Comparison of ENCODE assay signal across 9 cellular contexts in the genomic region with DNA sequence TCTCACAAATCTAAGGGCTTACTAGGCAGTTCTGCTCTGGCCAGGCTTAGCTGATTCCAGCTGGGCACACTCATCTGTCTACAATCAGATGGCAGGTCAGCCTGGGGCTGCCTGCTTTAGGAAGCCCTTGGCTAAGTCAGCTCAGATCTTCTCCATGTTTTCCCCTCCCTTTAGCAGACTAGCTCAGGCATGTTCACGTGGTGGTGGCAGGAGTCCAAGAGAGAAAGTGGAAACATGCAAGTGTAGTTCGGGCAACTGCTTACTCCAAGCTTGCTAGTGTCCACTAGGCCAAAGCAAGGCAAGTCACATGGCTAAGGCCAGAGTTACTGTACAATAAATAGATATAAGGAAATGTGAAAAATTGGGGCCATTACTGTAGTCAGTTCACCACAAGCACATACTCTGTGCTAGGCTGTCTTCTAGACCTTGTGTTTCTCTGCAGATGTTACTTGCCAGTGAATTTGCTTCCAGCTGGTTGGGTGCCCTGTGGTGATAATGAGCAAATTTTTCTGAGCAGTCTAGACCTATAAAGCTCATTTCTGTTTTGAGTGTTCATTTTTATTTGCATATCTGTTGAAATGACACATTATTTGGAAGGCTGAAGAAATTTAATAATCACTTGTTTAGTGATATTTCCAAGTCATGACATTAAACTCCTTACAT. TPM values are rescaled to one million over a fixed set of nuclear protein-coding genes. Genes with fewer than 3 reads are reported as not detected.
A peak's percentile ranks its signal among the peaks of the same experiment; 100 is the strongest.
DNase-seq lines count a peak whose midpoint lies in the region; ATAC-seq and TF ChIP-seq lines count a peak whose summit lies in the region.
"Had no signal": no experiment of that assay in that cellular context is flagged by ENCODE, and none has a peak within 500 bp of the region (broad histone marks: within the 10 kb centered on the region; RNA-seq: fewer than 3 reads in every experiment).

No MANE protein-coding gene starts in this region.

- intact Hi-C loops in Right ventricle myocardium superior (cut with DNase I): no loop called here

- H3K27me3 ChIP-seq in WERI-Rb-1 (ENCODE audit: insufficient read depth, low read depth, severe bottlenecking): no peaks in the 10 kb centered on the region

- peak overlapping the region; percentile 15; the same call in 1 of the 2 replicates for H3K27ac ChIP-seq in WERI-Rb-1

- H3K36me3 ChIP-seq in WERI-Rb-1: no peaks in the 10 kb centered on the region

- H3K9me3 ChIP-seq in WERI-Rb-1 (ENCODE audit: severe bottlenecking): no peaks in the 10 kb centered on the region

- DNase-seq in GM03348 (ENCODE audit: low spot score) (peak; percentile 56), WERI-Rb-1 (peak; percentile 65), Right ventricle myocardium superior (peak; percentile 72), putamen (ENCODE audit: low spot score) (peak; percentile 76), NCI-H1436 (lab: John Stamatoyannopoulos, UW) (no peak), COLO668 (lab: John Stamatoyannopoulos, UW; ENCODE audit: unreplicated experiment) (no peak)
- DNase-seq: endodermal cell had no signal

- H3K4me3 ChIP-seq in WERI-Rb-1 (ENCODE audit: low read depth, low read length): no peak overlapping the region

- peak; percentile 95 for ATAC-seq in Right ventricle myocardium superior (ENCODE audit: poor library complexity)
- ATAC-seq in GM18907 (IDR thresholded peaks at IDR 0.05; ENCODE audit: unreplicated experiment): no peak
- no peak for ATAC-seq in HG03039 (IDR thresholded peaks at IDR 0.05; ENCODE audit: unreplicated experiment)

- TF ChIP-seq CTCF in WERI-Rb-1 (IDR thresholded peaks at IDR 0.05; ENCODE audit: low read depth, low read length): no peak

RNA-seq across cellular contexts. Expression of a gene that starts 38.3 kb away (rescaled TPM):
- total RNA-seq in Right ventricle myocardium superior: 4.6 TPM

Comparison
In these comparisons a context has a peak if more than half of its experiments do, and no peak if none do; other contexts are left out.
1. DNase-seq: peak in GM03348 (single experiment), WERI-Rb-1 (single experiment), Right ventricle myocardium superior (single experiment) and putamen (single experiment); none in NCI-H1436 (single experiment) and COLO668 (single experiment).